Comparison of ENCODE assay signal across 29 cellular contexts in the genomic region with DNA sequence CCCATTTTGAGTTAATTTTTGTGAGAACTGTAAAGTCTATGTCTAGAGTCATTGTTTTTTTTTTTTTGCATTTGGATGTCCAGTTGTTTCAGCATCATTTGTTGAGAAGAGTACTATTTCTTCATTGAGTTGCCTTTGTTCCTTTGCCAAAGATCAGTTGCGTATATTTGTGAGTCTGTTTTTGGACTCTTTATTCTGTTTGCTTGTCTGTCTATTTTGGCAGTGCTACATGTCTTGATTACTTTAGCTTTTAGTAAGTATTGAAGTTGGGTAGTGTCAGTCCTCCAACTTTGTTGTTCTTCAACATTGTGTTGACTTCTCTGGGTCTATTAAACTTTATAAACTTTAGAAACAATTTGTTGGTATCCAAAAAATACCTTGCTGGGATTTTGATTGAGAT.
"Had no signal": no experiment of that assay in that cellular context is flagged by ENCODE, and none has a peak within 500 bp of the region (broad histone marks: within the 10 kb centered on the region; RNA-seq: fewer than 3 reads in every experiment).

No MANE protein-coding gene starts in this region.

- DNase-seq: activated effector memory CD4-positive, alpha-beta T cell treated with anti-CD3 and anti-CD28 coated beads, Interleukin-2, amount 50 U/mL, for 16 hours; activated effector memory CD4-positive, alpha-beta T cell treated with Interleukin-2 at 50 U/mL for 16 hours; activated gamma-delta T cell; activated gamma-delta T cell treated with Interleukin-2 at 50 U/mL for 16 hours; activated naive CD4-positive, alpha-beta T cell; activated naive CD4-positive, alpha-beta T cell treated with anti-CD3 and anti-CD28 coated beads for 36 hours; activated naive CD4-positive, alpha-beta T cell treated with anti-CD3 and anti-CD28 coated beads, Interleukin-2, amount 10 ng/mL, durations not matched to agents 7 days and 5 days; activated naive CD4-positive, alpha-beta T cell treated with anti-CD3 and anti-CD28 coated beads, Interleukin-2, amount 50 U/mL, for 16 hours; activated naive CD4-positive, alpha-beta T cell treated with Interleukin-2 at 50 U/mL for 16 hours; activated naive CD8-positive, alpha-beta T cell treated with anti-CD3 and anti-CD28 coated beads for 36 hours; activated naive CD8-positive, alpha-beta T cell treated with anti-CD3 and anti-CD28 coated beads, Interleukin-2, amount 10 ng/mL, durations not matched to agents 7 days and 5 days; activated naive CD8-positive, alpha-beta T cell treated with anti-CD3 and anti-CD28 coated beads, Interleukin-2, amount 50 U/mL, for 24 hours; activated T-cell treated with anti-CD3 and anti-CD28 coated beads, Interleukin-2, amount 50 U/mL, for 24 hours; activated T-cell treated with anti-CD3 and anti-CD28 coated beads, Interleukin-2, amount 50 U/mL, for 4 hours; activated T-cell treated with anti-CD3 and anti-CD28 coated beads, Interleukin-2, amount 50 U/mL, for 48 hours; activated T-cell treated with anti-CD3 and anti-CD28 coated beads, Interleukin-2, amount 50 U/mL, for 72 hours; adrenal gland; amniotic stem cell; amygdala; anterior cingulate cortex; aorta; body of pancreas; brain microvascular endothelial cell; caudate nucleus; central memory CD4-positive, alpha-beta T cell; cerebellar nuclear complex had no signal

- H3K4me3 ChIP-seq: adrenal gland, ascending aorta, body of pancreas, breast epithelium, cardiac muscle cell had no signal

- H3K27me3 ChIP-seq: adrenal gland, ascending aorta, body of pancreas, brain microvascular endothelial cell, breast epithelium, cardiac muscle cell had no signal

- H3K36me3 ChIP-seq: adrenal gland, brain microvascular endothelial cell, breast epithelium, cardiac muscle cell had no signal
